Comparison of ENCODE assay signal across 22 cellular contexts in the genomic region with DNA sequence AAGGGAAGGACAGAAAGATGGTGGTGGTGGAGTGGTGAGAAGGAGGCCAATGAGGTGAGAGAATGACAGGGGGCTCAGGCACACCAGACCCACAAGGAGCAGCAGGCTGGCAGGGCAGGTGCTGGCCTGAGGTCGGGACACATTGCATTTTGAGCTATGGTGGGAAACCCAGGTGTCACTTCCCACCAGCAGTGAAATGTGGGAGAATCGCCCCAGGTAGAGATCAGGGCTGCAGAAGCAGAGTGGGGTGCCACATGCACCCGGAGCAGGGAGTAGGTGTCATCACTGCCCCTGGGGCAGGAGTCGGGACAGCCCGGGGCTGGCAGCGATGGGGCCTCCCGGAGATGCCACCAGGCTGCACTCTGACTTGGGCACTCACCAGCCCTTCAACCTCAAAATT.
"Had no signal": no experiment of that assay in that cellular context is flagged by ENCODE, and none has a peak within 500 bp of the region (broad histone marks: within the 10 kb centered on the region; RNA-seq: fewer than 3 reads in every experiment).

No MANE protein-coding gene starts in this region.

- H3K27ac Mint-ChIP-seq: activated B cell treated with CpG ODN at 0.5 μM for 24 hours; activated CD4-positive, alpha-beta T cell treated with anti-CD3 and anti-CD28 coated beads for 36 hours; activated naive CD8-positive, alpha-beta T cell; activated T-cell treated with anti-CD3 and anti-CD28 coated beads, Interleukin-2, amount 50 U/mL, for 24 hours; activated T-helper 17 cell treated with anti-CD3 and anti-CD28 coated beads, Interleukin-2, amount 50 U/mL, for 72 hours; memory B cell; nephron; stimulated activated naive B cell treated with anti-CD40 and anti-IgM and Interleukin-4, amounts not matched to agents 10 μg/mL and 1 μg/mL and 100 μg/mL, for 72 hours had no signal

- DNase-seq: activated B cell treated with CpG ODN at 0.5 μM for 24 hours; activated CD4-positive, alpha-beta T cell treated with anti-CD3 and anti-CD28 coated beads for 36 hours; activated CD4-positive, alpha-beta T cell treated with anti-CD3 and anti-CD28 coated beads, Interleukin-2, amount 50 U/mL, for 4 hours; activated naive CD4-positive, alpha-beta T cell; activated T-cell treated with anti-CD3 and anti-CD28 coated beads, Interleukin-2, amount 50 U/mL, for 24 hours; adrenal gland; brain microvascular endothelial cell; central memory CD4-positive, alpha-beta T cell; glutamatergic neuron; immature natural killer cell; kidney glomerular epithelial cell; left ventricle myocardium inferior; stimulated activated CD4-positive, alpha-beta T cell treated with anti-CD3 and anti-CD28 coated beads, Interleukin-2, amount 100 ng/mL, for 48 hours; stimulated activated naive B cell treated with anti-CD40 and anti-IgM and Interleukin-4, amounts not matched to agents 10 μg/mL and 1 μg/mL and 100 μg/mL, for 72 hours; T1000; upper lobe of right lung had no signal

- ATAC-seq: activated CD4-positive, alpha-beta T cell treated with anti-CD3 and anti-CD28 coated beads for 36 hours; activated T-helper 17 cell treated with anti-CD3 and anti-CD28 coated beads, Interleukin-2, amount 50 U/mL, for 72 hours; esophagus mucosa; stimulated activated naive B cell treated with anti-CD40 and anti-IgM and Interleukin-4, amounts not matched to agents 10 μg/mL and 1 μg/mL and 100 μg/mL, for 72 hours; upper lobe of right lung had no signal

- H3K4me1 Mint-ChIP-seq: activated B cell treated with CpG ODN at 0.5 μM for 24 hours; immature natural killer cell; memory B cell; stimulated activated naive B cell treated with anti-CD40 and anti-IgM and Interleukin-4, amounts not matched to agents 10 μg/mL and 1 μg/mL and 100 μg/mL, for 72 hours had no signal

- H3K27me3 Mint-ChIP-seq: activated B cell treated with CpG ODN at 0.5 μM for 24 hours; activated CD4-positive, alpha-beta T cell treated with anti-CD3 and anti-CD28 coated beads for 36 hours; activated naive CD8-positive, alpha-beta T cell; activated T-cell treated with anti-CD3 and anti-CD28 coated beads, Interleukin-2, amount 50 U/mL, for 24 hours; activated T-helper 17 cell treated with anti-CD3 and anti-CD28 coated beads, Interleukin-2, amount 50 U/mL, for 72 hours; memory B cell had no signal

- H3K4me3 Mint-ChIP-seq: activated B cell treated with CpG ODN at 0.5 μM for 24 hours; activated CD4-positive, alpha-beta T cell treated with anti-CD3 and anti-CD28 coated beads for 36 hours; activated naive CD8-positive, alpha-beta T cell; activated T-cell treated with anti-CD3 and anti-CD28 coated beads, Interleukin-2, amount 50 U/mL, for 24 hours; activated T-helper 17 cell treated with anti-CD3 and anti-CD28 coated beads, Interleukin-2, amount 50 U/mL, for 72 hours; immature natural killer cell; memory B cell; nephron; stimulated activated naive B cell treated with anti-CD40 and anti-IgM and Interleukin-4, amounts not matched to agents 10 μg/mL and 1 μg/mL and 100 μg/mL, for 72 hours; T-helper 1 cell treated with Interleukin-12 subunit alpha and Interleukin-12 subunit beta and Interleukin-4 antibody, amounts not matched to agents 30 μg/mL and 1 μg/mL, for 36 hours had no signal

- H3K36me3 Mint-ChIP-seq: activated naive CD8-positive, alpha-beta T cell; memory B cell had no signal

- H3K9me3 Mint-ChIP-seq: activated T-cell treated with anti-CD3 and anti-CD28 coated beads, Interleukin-2, amount 50 U/mL, for 24 hours; activated T-helper 17 cell treated with anti-CD3 and anti-CD28 coated beads, Interleukin-2, amount 50 U/mL, for 72 hours; immature natural killer cell; nephron; T-helper 1 cell treated with Interleukin-12 subunit alpha and Interleukin-12 subunit beta and Interleukin-4 antibody, amounts not matched to agents 30 μg/mL and 1 μg/mL, for 36 hours had no signal
